9 cellular contexts compared by ENCODE assay signal in the genomic region with DNA sequence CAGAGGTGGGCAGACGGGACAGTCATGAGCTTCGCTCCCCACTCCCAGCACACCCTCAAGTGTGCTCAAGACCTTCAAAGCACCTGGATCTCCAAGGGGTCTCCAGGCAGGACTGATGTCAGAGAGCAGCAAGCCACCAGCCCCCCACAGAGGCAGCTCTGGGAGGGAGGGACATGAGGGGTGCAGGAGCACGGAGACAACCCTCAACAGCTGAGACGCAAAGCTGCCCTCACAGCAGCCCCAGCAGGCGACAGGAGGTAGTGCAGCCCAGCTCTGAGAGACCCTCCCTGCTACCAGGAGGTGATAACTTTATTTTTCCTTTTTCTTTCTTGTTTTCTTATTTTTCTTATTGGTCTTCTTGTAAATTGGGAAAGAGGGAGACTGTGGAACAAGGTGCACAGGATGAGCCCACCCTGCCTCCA. TPM values are rescaled to one million over a fixed set of nuclear protein-coding genes. Genes with fewer than 3 reads are reported as not detected.
DNase-seq lines count a peak whose midpoint lies in the region; ATAC-seq and TF ChIP-seq lines count a peak whose summit lies in the region.
"Had no signal": no experiment of that assay in that cellular context is flagged by ENCODE, and none has a peak within 500 bp of the region (broad histone marks: within the 10 kb centered on the region; RNA-seq: fewer than 3 reads in every experiment).

No MANE protein-coding gene starts in this region.

- H3K36me3 ChIP-seq in SK-N-SH (replicated peaks in 1 of 2; ENCODE audit: control insufficient read depth in 1 of 2, insufficient read depth in 2 of 2, low read length in 1 of 2) (peaks cover 8 to 43% of the 10 kb centered on the region in 2 experiments), OCI-LY1 (ENCODE audit: insufficient read depth, low read length) (peaks cover 50% of the 10 kb centered on the region), esophagus muscularis mucosa (peaks cover 32 to 65% (median 62%) of the 10 kb centered on the region in 4 donors)

- H3K4me1 ChIP-seq in SK-N-SH (ENCODE audit: control insufficient read depth in 1 of 2, insufficient read depth in 2 of 2, low read depth in 1 of 2, low read length in 1 of 2) (peaks cover 0 to 7% of the 10 kb centered on the region in 2 experiments; a peak in 1 of 4 replicates), OCI-LY1 (ENCODE audit: insufficient read depth, low read length, severe bottlenecking) (no peaks in the 10 kb centered on the region), esophagus muscularis mucosa (peaks cover 5 to 15% (median 11%) of the 10 kb centered on the region in 4 donors)

- H3K27ac ChIP-seq in SK-N-SH (ENCODE audit: low read depth in 2 of 2, low read length in 1 of 2): no peak overlapping the region
- no peak overlapping the region for H3K27ac ChIP-seq in OCI-LY1 (ENCODE audit: low read depth, low read length, poor library complexity, severe bottlenecking)
- no peak overlapping the region for H3K27ac ChIP-seq in esophagus muscularis mucosa (replicated peaks in 1 of 4)
- H3K27ac ChIP-seq: BLaER1 had no signal

- H3K9me2 ChIP-seq in SK-N-SH (no peaks in the 10 kb centered on the region), OCI-LY1 (ENCODE audit: low read depth, low read length) (no peaks in the 10 kb centered on the region)

- no peak for TF ChIP-seq POLR2A in esophagus muscularis mucosa (IDR thresholded peaks at IDR 0.05; ENCODE audit: low read depth)

- TF ChIP-seq RAD21 in SK-N-SH (IDR thresholded peaks at IDR 0.05; ENCODE audit: low read length): no peak

- WGBS in SK-N-SH (ENCODE audit: low lambda C conversion rate): 96% methylated on average over 5 of the region's 5 CpGs
- WGBS in esophagus muscularis mucosa: 98% methylated on average over 4 of the region's 5 CpGs

- TF ChIP-seq CTCF in SK-N-SH (IDR thresholded peaks at IDR 0.05) (peak; percentile 56), OCI-LY1 (IDR thresholded peaks at IDR 0.05; ENCODE audit: low read length) (peak; percentile 58), esophagus muscularis mucosa (IDR thresholded peaks at IDR 0.05) (peak in 2 of 3 experiments; percentile 15 to 53), retinal pigment epithelial cell (conservative IDR thresholded peaks at IDR 0.05; ENCODE audit: low read depth, low read length) (peak; percentile 59)

- H3K79me2 ChIP-seq in SK-N-SH (ENCODE audit: insufficient read depth) (no peaks in the 10 kb centered on the region), OCI-LY1 (ENCODE audit: insufficient read depth, low read length) (no peaks in the 10 kb centered on the region)

- H3F3A ChIP-seq in SK-N-SH (replicated peaks; ENCODE audit: insufficient read depth) (peaks cover 31% of the 10 kb centered on the region), OCI-LY1 (ENCODE audit: insufficient read depth, low read length) (no peaks in the 10 kb centered on the region)

- no peak overlapping the region; a peak in 1 of 4 replicates for H3K4me3 ChIP-seq in SK-N-SH (ENCODE audit: low read depth in 2 of 2, low read length in 1 of 2)
- H3K4me3 ChIP-seq in OCI-LY1 (ENCODE audit: low read depth, low read length, poor library complexity, severe bottlenecking): no peak overlapping the region
- no peak overlapping the region for H3K4me3 ChIP-seq in esophagus muscularis mucosa
- H3K4me3 ChIP-seq in retinal pigment epithelial cell (ENCODE audit: low read length): no peak overlapping the region
- H3K4me3 ChIP-seq: BLaER1 had no signal

- POLR2A ChIA-PET in SK-N-SH (lab: Yijun Ruan, JAX): interaction anchor here (1.1 to 1.5 kb wide), 2 partner anchors 18 to 50 kb away, joined by 3 to 4 read pairs; a partner anchor contains a TSS

- intact Hi-C loops in esophagus muscularis mucosa (cut with DNase I): no loop called here

- H2AFZ ChIP-seq in SK-N-SH (ENCODE audit: low read depth) (no peak overlapping the region), OCI-LY1 (ENCODE audit: low read length) (no peak overlapping the region)

- H3K9me3 ChIP-seq in SK-N-SH: no peaks in the 10 kb centered on the region
- peaks cover 13% of the 10 kb centered on the region for H3K9me3 ChIP-seq in OCI-LY1 (ENCODE audit: low read length)
- H3K9me3 ChIP-seq in esophagus muscularis mucosa: peaks cover 0 to 8% (median 3%) of the 10 kb centered on the region in 4 donors

- DNase-seq in SK-N-SH (peak; percentile 51), esophagus muscularis mucosa (ENCODE audit: extremely low spot score) (no peak), retinal pigment epithelial cell (ENCODE audit: low read depth) (no peak), NCI-H2081 treated with DMSO at 0.1 percent for 48 hours (lab: John Stamatoyannopoulos, UW) (no peak)
- no peak for DNase-seq in activated CD4-positive, CD25-positive, alpha-beta regulatory T cell treated with anti-CD3 and anti-CD28 coated beads, Interleukin-2, amount 50 U/mL, for 72 hours

- ATAC-seq in SK-N-SH treated with all-trans-retinoic acid at 6 μM for 48 hours (no peak), GM18870 (IDR thresholded peaks at IDR 0.05; ENCODE audit: unreplicated experiment) (no peak)

- TF ChIP-seq EP300 in SK-N-SH (IDR thresholded peaks at IDR 0.05; ENCODE audit: borderline replicate concordance in 1 of 2, low read depth in 1 of 2, low read length in 1 of 2) (no peak), esophagus muscularis mucosa (IDR thresholded peaks at IDR 0.05) (no peak)

- H3K4me2 ChIP-seq in SK-N-SH (no peak overlapping the region), OCI-LY1 (ENCODE audit: low read length) (no peak overlapping the region)
- H3K4me2 ChIP-seq: BLaER1 had no signal

- CTCF ChIA-PET in SK-N-SH (lab: Yijun Ruan, JAX): interaction anchor here (0.6 to 6.5 kb wide), 7 partner anchors 9 to 55 kb away, joined by 3 to 85 read pairs (median 6); no protein-coding TSS in a partner anchor

- H3K27me3 ChIP-seq in SK-N-SH (ENCODE audit: insufficient read depth): no peaks in the 10 kb centered on the region
- H3K27me3 ChIP-seq in OCI-LY1 (ENCODE audit: insufficient read depth, low read length): no peaks in the 10 kb centered on the region
- H3K27me3 ChIP-seq in esophagus muscularis mucosa: no peaks in the 10 kb centered on the region
- H3K27me3 ChIP-seq: BLaER1 had no signal

- H3K9ac ChIP-seq in SK-N-SH (no peak overlapping the region), OCI-LY1 (ENCODE audit: low read length) (no peak overlapping the region)
- H3K9ac ChIP-seq: BLaER1 had no signal

- H4K20me1 ChIP-seq in SK-N-SH (ENCODE audit: insufficient read depth) (no peaks in the 10 kb centered on the region), OCI-LY1 (ENCODE audit: insufficient read depth, low read length) (no peaks in the 10 kb centered on the region)

TF ChIP-seq in SK-N-SH, 30 proteins besides CTCF, POLR2A, EP300 and RAD21 (continues in another document):
- TF ChIP-seq CHD2 (IDR thresholded peaks at IDR 0.05; ENCODE audit: low read length, partially characterized antibody) (no peak), MEF2A (IDR thresholded peaks at IDR 0.05; ENCODE audit: borderline replicate concordance, low read depth) (no peak), SMC3 (IDR thresholded peaks at IDR 0.05; ENCODE audit: low read depth, low read length) (no peak), RXRA (IDR thresholded peaks at IDR 0.05; ENCODE audit: borderline replicate concordance, low read depth) (no peak), NFIC (IDR thresholded peaks at IDR 0.05; ENCODE audit: borderline replicate concordance) (no peak), MXI1 (IDR thresholded peaks at IDR 0.05; ENCODE audit: low read depth, low read length) (no peak)
- TF ChIP-seq, protein P1, sequence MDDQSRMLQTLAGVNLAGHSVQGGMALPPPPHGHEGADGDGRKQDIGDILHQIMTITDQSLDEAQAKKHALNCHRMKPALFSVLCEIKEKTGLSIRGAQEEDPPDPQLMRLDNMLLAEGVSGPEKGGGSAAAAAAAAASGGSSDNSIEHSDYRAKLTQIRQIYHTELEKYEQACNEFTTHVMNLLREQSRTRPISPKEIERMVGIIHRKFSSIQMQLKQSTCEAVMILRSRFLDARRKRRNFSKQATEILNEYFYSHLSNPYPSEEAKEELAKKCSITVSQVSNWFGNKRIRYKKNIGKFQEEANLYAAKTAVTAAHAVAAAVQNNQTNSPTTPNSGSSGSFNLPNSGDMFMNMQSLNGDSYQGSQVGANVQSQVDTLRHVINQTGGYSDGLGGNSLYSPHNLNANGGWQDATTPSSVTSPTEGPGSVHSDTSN (IDR thresholded peaks at IDR 0.05): no peak

TF ChIP-seq in SK-N-SH treated with all-trans-retinoic acid at 6 μM for 48 hours, 23 proteins besides CTCF, POLR2A, EP300 and RAD21 (continues in another document):
- TF ChIP-seq, protein P2, sequence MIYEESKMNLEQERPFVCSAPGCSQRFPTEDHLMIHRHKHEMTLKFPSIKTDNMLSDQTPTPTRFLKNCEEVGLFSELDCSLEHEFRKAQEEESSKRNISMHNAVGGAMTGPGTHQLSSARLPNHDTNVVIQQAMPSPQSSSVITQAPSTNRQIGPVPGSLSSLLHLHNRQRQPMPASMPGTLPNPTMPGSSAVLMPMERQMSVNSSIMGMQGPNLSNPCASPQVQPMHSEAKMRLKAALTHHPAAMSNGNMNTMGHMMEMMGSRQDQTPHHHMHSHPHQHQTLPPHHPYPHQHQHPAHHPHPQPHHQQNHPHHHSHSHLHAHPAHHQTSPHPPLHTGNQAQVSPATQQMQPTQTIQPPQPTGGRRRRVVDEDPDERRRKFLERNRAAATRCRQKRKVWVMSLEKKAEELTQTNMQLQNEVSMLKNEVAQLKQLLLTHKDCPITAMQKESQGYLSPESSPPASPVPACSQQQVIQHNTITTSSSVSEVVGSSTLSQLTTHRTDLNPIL (CRISPR knock-in tag; IDR thresholded peaks at IDR 0.05; ENCODE audit: low read depth): no peak
- no peak for TF ChIP-seq ZFP30 (CRISPR knock-in tag; IDR thresholded peaks at IDR 0.05)
- TF ChIP-seq ZNF565 (CRISPR knock-in tag; conservative IDR thresholded peaks at IDR 0.05; ENCODE audit: low read depth): no peak

RNA-seq across cellular contexts. Expression of a gene that starts 17.9 kb away (rescaled TPM):
- 122 and 137 TPM in 2 replicates for polyA plus RNA-seq in SK-N-SH (2012; rRNA removed)
- 57.2 and 97.8 TPM in 2 replicates for polyA plus RNA-seq in SK-N-SH (2012; cell fraction: cytosol; rRNA removed)
- polyA plus RNA-seq in SK-N-SH (2012; cell fraction: nucleus; rRNA removed): 109 and 142 TPM in 2 replicates
- 100 to 1,000 TPM; 207 to 324 (median 290) TPM for total RNA-seq in esophagus muscularis mucosa

RNA-seq across cellular contexts. Expression of a gene that starts 24.7 kb away (rescaled TPM):
- 185 and 198 TPM in 2 replicates for polyA plus RNA-seq in SK-N-SH (2012; rRNA removed)
- 99.2 and 137 TPM in 2 replicates for polyA plus RNA-seq in SK-N-SH (2012; cell fraction: cytosol; rRNA removed)
- polyA plus RNA-seq in SK-N-SH (2012; cell fraction: nucleus; rRNA removed): 365 and 420 TPM in 2 replicates
- 100 to 1,000 TPM; 162 to 267 (median 187) TPM for total RNA-seq in esophagus muscularis mucosa

RNA-seq across cellular contexts. Expression of a gene that starts 30.0 kb away (rescaled TPM):
- polyA plus RNA-seq in SK-N-SH (2012; rRNA removed): 2.9 and 3.1 TPM in 2 replicates
- polyA plus RNA-seq in SK-N-SH (2012; cell fraction: cytosol; rRNA removed): 1.4 and 2.2 TPM in 2 replicates
- 1.7 TPM in 2 replicates for polyA plus RNA-seq in SK-N-SH (2012; cell fraction: nucleus; rRNA removed)
- total RNA-seq in esophagus muscularis mucosa: 1 to 10 TPM; 2.5 to 6.4 (median 4.9) TPM

RNA-seq across cellular contexts. Expression of a gene that starts 46.8 kb away (rescaled TPM):
- 11.8 and 14.3 TPM in 2 replicates for polyA plus RNA-seq in SK-N-SH (2012; rRNA removed)
- 11.0 and 11.2 TPM in 2 replicates for polyA plus RNA-seq in SK-N-SH (2012; cell fraction: cytosol; rRNA removed)
- polyA plus RNA-seq in SK-N-SH (2012; cell fraction: nucleus; rRNA removed): 44.6 and 48.8 TPM in 2 replicates
- 1 to 10 TPM; 4.3 to 7.9 (median 5.7) TPM for total RNA-seq in esophagus muscularis mucosa
